In genomic region chr7:158175779-158176178, GRCh38 we compare ENCODE assay signal across 21 cellular contexts.
DNase-seq lines count a peak whose midpoint lies in the region; ATAC-seq and TF ChIP-seq lines count a peak whose summit lies in the region.
"Had no signal": no experiment of that assay in that cellular context is flagged by ENCODE, and none has a peak within 500 bp of the region (broad histone marks: within the 10 kb centered on the region; RNA-seq: fewer than 3 reads in every experiment).

No MANE protein-coding gene starts in this region.

- H2AFZ ChIP-seq in neural progenitor cell (replicated peaks): no peak overlapping the region

- intact Hi-C loops in right cardiac atrium (cut with DNase I) (no loop called here), head of caudate nucleus (cut with DNase I) (no loop called here)

- DNase-seq in right atrium auricular region (ENCODE audit: low spot score): peak; percentile 11
- DNase-seq in right cardiac atrium: no peak
- DNase-seq in islet precursor cell: peak; percentile 22
- DNase-seq in neural progenitor cell (ENCODE audit: low spot score): no peak
- peak; percentile 42 for DNase-seq in type B pancreatic cell (ENCODE audit: extremely low spot score, unreplicated experiment)
- no peak for DNase-seq in head of caudate nucleus
- no peak for DNase-seq in activated CD4-positive, alpha-beta T cell treated with anti-CD3 and anti-CD28 coated beads for 1 hour
- DNase-seq in GM13977 (ENCODE audit: low spot score): no peak
- DNase-seq: AML-193; Caco-2; Calu3; CD4-positive, alpha-beta T cell; CD8-positive, alpha-beta T cell; DMS79 treated with DMSO at 0.1 percent for 48 hours; GF-D8 had no signal

- H3K79me2 ChIP-seq in neural progenitor cell (ENCODE audit: low read depth): no peaks in the 10 kb centered on the region

- no peaks in the 10 kb centered on the region for H3K36me3 ChIP-seq in right atrium auricular region
- H3K36me3 ChIP-seq in neural progenitor cell: no peaks in the 10 kb centered on the region
- H3K36me3 ChIP-seq: BLaER1 treated with 17β-estradiol and CSF1 and Interleukin-3, amounts not matched to agents 10 nM and 100 nM had no signal

- no peak overlapping the region for H3K27ac ChIP-seq in right atrium auricular region
- no peak overlapping the region for H3K27ac ChIP-seq in right cardiac atrium (ENCODE audit: low read length)
- no peak overlapping the region for H3K27ac ChIP-seq in neural progenitor cell
- H3K27ac ChIP-seq: 22Rv1; A549; BLaER1 treated with 17β-estradiol and CSF1 and Interleukin-3, amounts not matched to agents 10 nM and 100 nM; C4-2B had no signal

- H3K4me3 ChIP-seq in right atrium auricular region: no peak overlapping the region
- no peak overlapping the region for H3K4me3 ChIP-seq in right cardiac atrium (ENCODE audit: low read length)
- no peak overlapping the region for H3K4me3 ChIP-seq in neural progenitor cell
- H3K4me3 ChIP-seq: A549; BLaER1 treated with 17β-estradiol and CSF1 and Interleukin-3, amounts not matched to agents 10 nM and 100 nM; GM12878 had no signal

- no peaks in the 10 kb centered on the region for H3K4me1 ChIP-seq in right atrium auricular region
- H3K4me1 ChIP-seq in right cardiac atrium (ENCODE audit: control insufficient read depth, insufficient read depth, low read length): no peaks in the 10 kb centered on the region
- no peaks in the 10 kb centered on the region for H3K4me1 ChIP-seq in neural progenitor cell
- H3K4me1 ChIP-seq: A549, Caco-2 had no signal

- 84% methylated on average over 15 of the region's 15 CpGs for WGBS in right cardiac atrium

- peaks cover 7% of the 10 kb centered on the region for H3K27me3 Mint-ChIP-seq in neural progenitor cell (ENCODE audit: insufficient read depth, low read depth)
- H3K27me3 Mint-ChIP-seq in type B pancreatic cell: no peaks in the 10 kb centered on the region
- H3K27me3 Mint-ChIP-seq: B cell; CD4-positive, alpha-beta T cell had no signal

- H3K4me1 Mint-ChIP-seq in neural progenitor cell: no peaks in the 10 kb centered on the region
- H3K4me1 Mint-ChIP-seq in type B pancreatic cell (ENCODE audit: unreplicated experiment): no peaks in the 10 kb centered on the region
- H3K4me1 Mint-ChIP-seq: B cell had no signal

- no peaks in the 10 kb centered on the region for H3F3A ChIP-seq in neural progenitor cell (ENCODE audit: low read depth)

- H3K9ac ChIP-seq in neural progenitor cell: no peak overlapping the region
- H3K9ac ChIP-seq: BLaER1 treated with 17β-estradiol and CSF1 and Interleukin-3, amounts not matched to agents 10 nM and 100 nM had no signal

- peak overlapping the region; percentile 23 for H3K27ac Mint-ChIP-seq in neural progenitor cell
- H3K27ac Mint-ChIP-seq in type B pancreatic cell: no peak overlapping the region
- H3K27ac Mint-ChIP-seq: B cell; CD4-positive, alpha-beta T cell; CD8-positive, alpha-beta T cell had no signal

- H3K4me3 Mint-ChIP-seq in neural progenitor cell: no peak overlapping the region
- no peak overlapping the region for H3K4me3 Mint-ChIP-seq in type B pancreatic cell
- H3K4me3 Mint-ChIP-seq: B cell; CD4-positive, alpha-beta T cell; CD8-positive, alpha-beta T cell had no signal

- H4K20me1 ChIP-seq in neural progenitor cell (ENCODE audit: low read depth): no peaks in the 10 kb centered on the region
- H4K20me1 ChIP-seq: BLaER1 treated with 17β-estradiol and CSF1 and Interleukin-3, amounts not matched to agents 10 nM and 100 nM had no signal

- peaks cover 32% of the 10 kb centered on the region for H3K9me3 Mint-ChIP-seq in neural progenitor cell
- peaks cover 14% of the 10 kb centered on the region for H3K9me3 Mint-ChIP-seq in type B pancreatic cell

- H3K36me3 Mint-ChIP-seq in neural progenitor cell: peaks cover 12% of the 10 kb centered on the region
- H3K36me3 Mint-ChIP-seq in type B pancreatic cell: peaks cover 8% of the 10 kb centered on the region
- H3K36me3 Mint-ChIP-seq: CD8-positive, alpha-beta T cell had no signal

- TF ChIP-seq CTCF in right atrium auricular region (IDR thresholded peaks at IDR 0.05) (no peak), neural progenitor cell (IDR thresholded peaks at IDR 0.05) (no peak), type B pancreatic cell (conservative IDR thresholded peaks at IDR 0.05) (no peak), GM13977 (IDR thresholded peaks at IDR 0.05; ENCODE audit: extremely low read depth, insufficient read depth, missing control alignments) (no peak)

- ATAC-seq in right cardiac atrium: no peak
- ATAC-seq: CD8-positive, alpha-beta T cell; GM12878 had no signal

- H3K27me3 ChIP-seq in right atrium auricular region (no peaks in the 10 kb centered on the region), right cardiac atrium (ENCODE audit: control insufficient read depth, insufficient read depth) (no peaks in the 10 kb centered on the region), neural progenitor cell (no peaks in the 10 kb centered on the region)
- H3K27me3 ChIP-seq: BLaER1 treated with 17β-estradiol and CSF1 and Interleukin-3, amounts not matched to agents 10 nM and 100 nM had no signal

- H3K9me3 ChIP-seq in right atrium auricular region (peaks cover 0 to 18% of the 10 kb centered on the region in 2 donors), right cardiac atrium (ENCODE audit: control insufficient read depth, low read length) (no peaks in the 10 kb centered on the region), neural progenitor cell (ENCODE audit: low read depth) (no peaks in the 10 kb centered on the region)
- H3K9me3 ChIP-seq: A549 had no signal

- in situ Hi-C loops in GM13977 (cut with MboI; ENCODE audit: low pct_unique_long_range_greater_than_20kb, low sequenced_read_pairs, unreplicated experiment): no loop called here

- H3K4me2 ChIP-seq in neural progenitor cell: no peak overlapping the region
- H3K4me2 ChIP-seq: A549; BLaER1 treated with 17β-estradiol and CSF1 and Interleukin-3, amounts not matched to agents 10 nM and 100 nM had no signal

Comparison
In these comparisons a context has a peak if more than half of its experiments do, and no peak if none do; other contexts are left out.
1. DNase-seq: peak in right atrium auricular region (single experiment), islet precursor cell (single experiment) and type B pancreatic cell (single experiment); none in right cardiac atrium (0 of 3), neural progenitor cell (single experiment), head of caudate nucleus (0 of 42), activated CD4-positive, alpha-beta T cell treated with anti-CD3 and anti-CD28 coated beads for 1 hour (single experiment) and GM13977 (single experiment).